9 cellular contexts compared by ENCODE assay signal in genomic region chr14:22982477-22983245, GRCh38. TPM values are rescaled to one million over a fixed set of nuclear protein-coding genes. Genes with fewer than 3 reads are reported as not detected.
DNase-seq lines count a peak whose midpoint lies in the region; ATAC-seq lines count a peak whose summit lies in the region.
"Had no signal": no experiment of that assay in that cellular context is flagged by ENCODE, and none has a peak within 500 bp of the region (broad histone marks: within the 10 kb centered on the region; RNA-seq: fewer than 3 reads in every experiment).

TSS of gene AJUBA (minus strand) at chr14:22982551. CDS start at chr14:22982266, 285 bp downstream.

- no peaks in the 10 kb centered on the region for H3K9me3 Mint-ChIP-seq in CD4-positive, CD25-positive, alpha-beta regulatory T cell
- H3K9me3 Mint-ChIP-seq in memory B cell = no peaks in the 10 kb centered on the region
- H3K9me3 Mint-ChIP-seq: T-helper 1 cell treated with Interleukin-12 subunit alpha and Interleukin-12 subunit beta and Interleukin-4 antibody, amounts not matched to agents 30 μg/mL and 1 μg/mL, for 36 hours had no signal

- no peak within 1 kb of the TSS for H3K27ac ChIP-seq in CD4-positive, CD25-positive, alpha-beta regulatory T cell (ENCODE audit: insufficient read depth, low read length, poor library complexity, severe bottlenecking)

- H3K4me1 Mint-ChIP-seq in CD4-positive, CD25-positive, alpha-beta regulatory T cell = peaks cover 0 to 12% (median 3%) of the 10 kb centered on the region in 4 donors
- peaks cover 3% of the 10 kb centered on the region for H3K4me1 Mint-ChIP-seq in memory B cell

- no peaks in the 10 kb centered on the region for H3K9me3 ChIP-seq in CD4-positive, CD25-positive, alpha-beta regulatory T cell (ENCODE audit: control insufficient read depth in 2 of 2, low read length in 2 of 2)
- H3K9me3 ChIP-seq in HAP-1 (no peaks in the 10 kb centered on the region), endocrine pancreas (ENCODE audit: control insufficient read depth, low read length) (no peaks in the 10 kb centered on the region)

- H3K4me3 ChIP-seq in CD4-positive, CD25-positive, alpha-beta regulatory T cell (ENCODE audit: low read depth, low read length) = peak within 1 kb of the TSS; percentile 93
- H3K4me3 ChIP-seq in HAP-1 = peak within 1 kb of the TSS; percentile 82
- H3K4me3 ChIP-seq in endocrine pancreas (ENCODE audit: control insufficient read depth, insufficient read depth, low read length) = peak within 1 kb of the TSS; percentile 71

- ATAC-seq in CD4-positive, CD25-positive, alpha-beta regulatory T cell (ENCODE audit: low read depth in 2 of 2) = peak; percentile 46 to 47
- ATAC-seq in memory B cell (ENCODE audit: low read depth) (peak; percentile 66), HG03571 (IDR thresholded peaks at IDR 0.05; ENCODE audit: unreplicated experiment) (no peak)

- peaks cover 7% of the 10 kb centered on the region for H3K36me3 Mint-ChIP-seq in CD4-positive, CD25-positive, alpha-beta regulatory T cell
- no peaks in the 10 kb centered on the region for H3K36me3 Mint-ChIP-seq in memory B cell

- H3K4me3 Mint-ChIP-seq in CD4-positive, CD25-positive, alpha-beta regulatory T cell = peak within 1 kb of the TSS in 3 of 4 donors; percentile 61 to 85 (median 81)
- H3K4me3 Mint-ChIP-seq in memory B cell = no peak within 1 kb of the TSS

- peaks cover 2% of the 10 kb centered on the region for H3K27me3 ChIP-seq in CD4-positive, CD25-positive, alpha-beta regulatory T cell (ENCODE audit: control insufficient read depth, insufficient read depth, low read length)
- H3K27me3 ChIP-seq in HAP-1 (ENCODE audit: low read depth) (no peaks in the 10 kb centered on the region), endocrine pancreas (ENCODE audit: control insufficient read depth, insufficient read depth, low read length) (no peaks in the 10 kb centered on the region)

- H3K27me3 Mint-ChIP-seq in CD4-positive, CD25-positive, alpha-beta regulatory T cell = peaks cover 20% of the 10 kb centered on the region
- no peaks in the 10 kb centered on the region for H3K27me3 Mint-ChIP-seq in memory B cell

- peaks cover 33% of the 10 kb centered on the region for H3K4me1 ChIP-seq in CD4-positive, CD25-positive, alpha-beta regulatory T cell (ENCODE audit: control insufficient read depth, insufficient read depth, low read length, poor library complexity, severe bottlenecking)
- peaks cover 28% of the 10 kb centered on the region for H3K4me1 ChIP-seq in HAP-1
- H3K4me1 ChIP-seq in endocrine pancreas (ENCODE audit: control insufficient read depth, insufficient read depth, low read length) = no peaks in the 10 kb centered on the region

- peak; percentile 55 to 84 (median 69) for DNase-seq in CD4-positive, CD25-positive, alpha-beta regulatory T cell
- DNase-seq in HAP-1 (ENCODE audit: low spot score in 2 of 2) (peak; percentile 90 to 97), NCI-H748 treated with DMSO at 0.1 percent for 48 hours (lab: John Stamatoyannopoulos, UW) (peak; percentile 48), memory B cell (ENCODE audit: low spot score in 2 of 2) (peak; percentile 50 to 60)
- DNase-seq in activated CD8-positive, alpha-beta memory T cell treated with anti-CD3 and anti-CD28 coated beads for 4 hours (ENCODE audit: low read depth in 2 of 2) = peak; percentile 43 to 54
- DNase-seq in stimulated activated CD4-positive, alpha-beta T cell treated with anti-CD3 and anti-CD28 coated beads, TNF-alpha, amount 100 ng/mL, for 48 hours (ENCODE audit: low read depth in 3 of 3) = peak; percentile 52 to 71 (median 60)

- in situ Hi-C loops in HAP-1 (cut with MboI; ENCODE audit: low sequenced_read_pairs) = no loop called here

- peak within 1 kb of the TSS in 1 of 3 donors; percentile 46 for H3K27ac Mint-ChIP-seq in CD4-positive, CD25-positive, alpha-beta regulatory T cell
- no peak within 1 kb of the TSS for H3K27ac Mint-ChIP-seq in memory B cell
- H3K27ac Mint-ChIP-seq: T-helper 1 cell treated with Interleukin-12 subunit alpha and Interleukin-12 subunit beta and Interleukin-4 antibody, amounts not matched to agents 30 μg/mL and 1 μg/mL, for 36 hours had no signal

- H3K9ac ChIP-seq in endocrine pancreas (ENCODE audit: control insufficient read depth, insufficient read depth, low read length) = no peak within 1 kb of the TSS

- no peaks in the 10 kb centered on the region for H3K36me3 ChIP-seq in CD4-positive, CD25-positive, alpha-beta regulatory T cell (ENCODE audit: control insufficient read depth, insufficient read depth, low read length)
- H3K36me3 ChIP-seq in HAP-1 (replicated peaks) = peaks cover 13% of the 10 kb centered on the region
- H3K36me3 ChIP-seq in endocrine pancreas (ENCODE audit: control insufficient read depth, insufficient read depth, low read length) = no peaks in the 10 kb centered on the region

RNA-seq across cellular contexts. Expression of gene AJUBA, which starts in this region (rescaled TPM):
- total RNA-seq in CD4-positive, CD25-positive, alpha-beta regulatory T cell = 0.54 TPM
- polyA plus RNA-seq in CD4-positive, CD25-positive, alpha-beta regulatory T cell = 1 to 10 TPM in 1 of 4 donors, under 1 TPM in 3; 0.20 to 1.0 (median 0.71) TPM
